Comparison of ENCODE assay signal across 23 cellular contexts in genomic region chr15:30783019-30783418, GRCh38.
"Had no signal": no experiment of that assay in that cellular context is flagged by ENCODE, and none has a peak within 500 bp of the region (broad histone marks: within the 10 kb centered on the region; RNA-seq: fewer than 3 reads in every experiment).

No MANE protein-coding gene starts in this region.

- H3K36me3 ChIP-seq: colonic mucosa, esophagus muscularis mucosa, esophagus squamous epithelium, gastrocnemius medialis, gastroesophageal sphincter, heart left ventricle, heart right ventricle had no signal

- H3K27me3 ChIP-seq: colonic mucosa, dorsolateral prefrontal cortex, esophagus muscularis mucosa, gastrocnemius medialis, gastroesophageal sphincter, heart left ventricle, heart right ventricle had no signal

- H3K27ac ChIP-seq: colonic mucosa, coronary artery, dorsolateral prefrontal cortex, epithelial cell of prostate, esophagus muscularis mucosa, esophagus squamous epithelium, foreskin keratinocyte, gastrocnemius medialis, gastroesophageal sphincter, heart left ventricle, heart right ventricle had no signal

- H3K9me3 ChIP-seq: colonic mucosa, esophagus muscularis mucosa, esophagus squamous epithelium, gastrocnemius medialis, heart left ventricle had no signal

- H3K4me1 ChIP-seq: colonic mucosa, esophagus muscularis mucosa, esophagus squamous epithelium, foreskin keratinocyte, gastrocnemius medialis, gastroesophageal sphincter, heart left ventricle, heart right ventricle had no signal

- DNase-seq: colonic mucosa; cortex of kidney; dermis blood vessel endothelial cell; dorsolateral prefrontal cortex; effector CD4-positive, alpha-beta T cell; effector CD8-positive, alpha-beta T cell; effector memory CD4-positive, alpha-beta T cell; effector memory CD8-positive, alpha-beta T cell; endodermal cell; erythroblast; esophagus squamous epithelium; foreskin fibroblast; foreskin keratinocyte; foreskin melanocyte; gastrocnemius medialis; glutamatergic neuron; head of caudate nucleus; heart left ventricle; heart right ventricle had no signal

- H3K4me3 ChIP-seq: colonic mucosa, coronary artery, dorsolateral prefrontal cortex, esophagus muscularis mucosa, esophagus squamous epithelium, gastrocnemius medialis, gastroesophageal sphincter, heart left ventricle, heart right ventricle had no signal
